Comparison of ENCODE assay signal across 1 cellular context in genomic region chr15:40766194-40766830, GRCh38.
TF ChIP-seq lines count a peak whose summit lies in the region.

No MANE protein-coding gene starts in this region.

TF ChIP-seq in H1, 55 proteins besides CTCF, POLR2A, EP300 and RAD21:
- no peak for TF ChIP-seq SP1 (IDR thresholded peaks at IDR 0.05; ENCODE audit: low read depth, low read length)
- no peak for TF ChIP-seq FOSL1 (IDR thresholded peaks at IDR 0.05; ENCODE audit: insufficient read depth, low read depth, low read length)
- TF ChIP-seq GABPA (IDR thresholded peaks at IDR 0.05; ENCODE audit: borderline replicate concordance, insufficient read depth, low read length) = no peak
- TF ChIP-seq CBX5 (IDR thresholded peaks at IDR 0.05; ENCODE audit: low read depth, low read length) = no peak
- TF ChIP-seq MAX (IDR thresholded peaks at IDR 0.05) = no peak
- TF ChIP-seq PHF8 (conservative IDR thresholded peaks at IDR 0.05; ENCODE audit: low read depth, low read length) = no peak
- no peak for TF ChIP-seq KDM4A (IDR thresholded peaks at IDR 0.05; ENCODE audit: low read depth, low read length, severe bottlenecking)
- TF ChIP-seq TAF7 (optimal IDR thresholded peaks at IDR 0.05; ENCODE audit: borderline replicate concordance, low read depth, low read length) = no peak
- TF ChIP-seq KDM5A (IDR thresholded peaks at IDR 0.05; ENCODE audit: low read length) = no peak
- TF ChIP-seq HDAC6 (IDR thresholded peaks at IDR 0.05; ENCODE audit: low read depth, low read length) = no peak
- no peak for TF ChIP-seq EZH2 (IDR thresholded peaks at IDR 0.05; ENCODE audit: low read depth, low read length, severe bottlenecking)
- TF ChIP-seq HDAC2 (IDR thresholded peaks at IDR 0.05; ENCODE audit: borderline replicate concordance in 1 of 2, low read depth in 2 of 2, low read length in 2 of 2) = no peak
- no peak for TF ChIP-seq EGR1 (IDR thresholded peaks at IDR 0.05; ENCODE audit: borderline replicate concordance, low read depth, low read length)
